In the genomic region with DNA sequence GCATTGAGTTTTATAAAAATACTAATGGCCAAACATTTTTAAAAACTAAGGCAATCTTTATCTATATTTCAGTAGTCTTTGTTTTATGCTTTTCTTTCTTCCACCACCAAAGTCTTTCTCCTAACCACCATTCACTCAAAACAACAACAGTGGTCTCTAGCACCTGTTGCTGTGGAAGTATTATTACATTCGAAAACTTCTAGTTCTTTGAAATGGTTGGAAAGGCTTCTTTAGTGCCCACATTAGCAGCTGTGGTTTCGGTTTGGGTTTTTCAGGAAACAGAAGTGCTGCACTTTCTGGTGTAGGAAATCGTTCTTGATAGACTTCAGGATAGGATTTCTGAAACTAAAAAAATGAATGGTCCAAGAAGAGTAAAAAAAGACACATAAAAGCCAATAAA, we compare ENCODE assay signal across 9 cellular contexts.
A peak's percentile ranks its signal among the peaks of the same experiment; 100 is the strongest.
DNase-seq lines count a peak whose midpoint lies in the region; ATAC-seq, FAIRE-seq and TF ChIP-seq lines count a peak whose summit lies in the region.
"Had no signal": no experiment of that assay in that cellular context is flagged by ENCODE, and none has a peak within 500 bp of the region (broad histone marks: within the 10 kb centered on the region; RNA-seq: fewer than 3 reads in every experiment).

No MANE protein-coding gene starts in this region.

- no peak overlapping the region for H3K9ac ChIP-seq in kidney (ENCODE audit: low read length in 2 of 2)

- DNase-seq in GM19238 (ENCODE audit: insufficient read length, low spot score) (peak; percentile 16), NAMALWA (ENCODE audit: low spot score) (peak; percentile 25), pons (ENCODE audit: low spot score) (peak; percentile 46), kidney (no peak), hepatic stellate cell (ENCODE audit: low spot score) (no peak), heart left ventricle (no peak)
- no peak for DNase-seq in activated T-cell treated with anti-CD3 and anti-CD28 coated beads, Interleukin-2, amount 50 U/mL, for 4 hours
- DNase-seq: mesenchymal stem cell had no signal

- 54 to 65% (median 59%) methylated on average over 3 of the region's 3 CpGs for WGBS in heart left ventricle, 4 donors

- H3K36me3 Mint-ChIP-seq in activated T-cell treated with anti-CD3 and anti-CD28 coated beads, Interleukin-2, amount 50 U/mL, for 4 hours (ENCODE audit: insufficient read depth), result no peaks in the 10 kb centered on the region

- H3K4me1 ChIP-seq in kidney (ENCODE audit: control insufficient read depth in 1 of 2, insufficient read depth in 1 of 2, low read depth in 1 of 2, low read length in 2 of 2) (no peaks in the 10 kb centered on the region), heart left ventricle (peaks cover 0 to 18% (median 0%) of the 10 kb centered on the region in 12 donors)

- H3K9me3 Mint-ChIP-seq in activated T-cell treated with anti-CD3 and anti-CD28 coated beads, Interleukin-2, amount 50 U/mL, for 4 hours, result no peaks in the 10 kb centered on the region

- no peak overlapping the region for H3K4me3 Mint-ChIP-seq in activated T-cell treated with anti-CD3 and anti-CD28 coated beads, Interleukin-2, amount 50 U/mL, for 4 hours

- H3K4me3 ChIP-seq in kidney (ENCODE audit: low read length in 2 of 2) (no peak overlapping the region), heart left ventricle (no peak overlapping the region)

- peaks cover 19% of the 10 kb centered on the region for H3K4me1 Mint-ChIP-seq in activated T-cell treated with anti-CD3 and anti-CD28 coated beads, Interleukin-2, amount 50 U/mL, for 4 hours (ENCODE audit: low read depth)

- H3K27ac ChIP-seq in kidney (ENCODE audit: low read depth in 2 of 2, low read length in 2 of 2) (no peak overlapping the region), heart left ventricle (no peak overlapping the region)

- H3K9me3 ChIP-seq in kidney (ENCODE audit: control insufficient read depth in 1 of 2, low read length in 2 of 2), result no peaks in the 10 kb centered on the region
- no peaks in the 10 kb centered on the region for H3K9me3 ChIP-seq in heart left ventricle

- TF ChIP-seq CTCF in kidney (IDR thresholded peaks at IDR 0.05; ENCODE audit: borderline replicate concordance, extremely low read depth, insufficient read depth) (no peak), heart left ventricle (IDR thresholded peaks at IDR 0.05) (no peak)

- intact Hi-C loops in kidney (cut with DNase I) (no loop called here), heart left ventricle (cut with DNase I) (no loop called here)

- H3K36me3 ChIP-seq in kidney (ENCODE audit: control insufficient read depth in 1 of 2, insufficient read depth in 2 of 2, low read length in 2 of 2) (no peaks in the 10 kb centered on the region), heart left ventricle (no peaks in the 10 kb centered on the region)

- no peaks in the 10 kb centered on the region for H3K27me3 ChIP-seq in heart left ventricle

- FAIRE-seq in kidney (lab: Jason Lieb, UNC), result no peak

- no peaks in the 10 kb centered on the region for H3K27me3 Mint-ChIP-seq in activated T-cell treated with anti-CD3 and anti-CD28 coated beads, Interleukin-2, amount 50 U/mL, for 4 hours (ENCODE audit: low read depth)

- ATAC-seq in HG02870 (IDR thresholded peaks at IDR 0.05; ENCODE audit: unreplicated experiment) (peak; percentile 78), heart left ventricle (no peak)
- no peak for ATAC-seq in activated T-cell treated with anti-CD3 and anti-CD28 coated beads, Interleukin-2, amount 50 U/mL, for 4 hours

- TF ChIP-seq POLR2A in heart left ventricle (IDR thresholded peaks at IDR 0.05), result no peak

Comparison
In these comparisons a context has a peak if more than half of its experiments do, and no peak if none do; other contexts are left out.
1. DNase-seq: peak in GM19238 (single experiment), NAMALWA (single experiment) and pons (single experiment); none in activated T-cell treated with anti-CD3 and anti-CD28 coated beads, Interleukin-2, amount 50 U/mL, for 4 hours (single experiment), kidney (single experiment), hepatic stellate cell (single experiment) and heart left ventricle (0 of 5).